Comparison of ENCODE assay signal across 1 cellular context in the genomic region with DNA sequence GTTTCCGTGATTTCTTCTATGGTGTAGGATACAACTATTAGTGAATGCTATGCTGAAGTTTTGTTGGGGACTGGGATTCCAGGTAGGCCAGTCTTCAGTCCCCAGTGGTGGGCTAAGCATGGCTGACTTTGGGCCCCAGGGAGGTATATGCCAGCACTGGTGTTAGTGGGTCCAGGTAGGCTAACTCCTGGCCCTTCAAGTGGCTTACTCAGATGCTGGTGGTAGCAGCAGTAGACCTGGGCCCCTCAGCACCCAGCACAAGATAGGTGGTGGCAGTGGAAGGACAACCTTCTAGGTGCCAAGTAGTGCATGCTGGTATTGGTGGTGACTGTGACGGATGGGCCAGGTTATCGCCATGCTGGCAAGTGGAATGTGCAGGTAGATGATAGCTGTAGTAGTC.
TF ChIP-seq lines count a peak whose summit lies in the region.

No MANE protein-coding gene starts in this region.

TF ChIP-seq in H1, 55 proteins besides CTCF, POLR2A, EP300 and RAD21 (continued from another document):
- TF ChIP-seq CHD1 (IDR thresholded peaks at IDR 0.05; ENCODE audit: low read depth, low read length) = no peak
- no peak for TF ChIP-seq BACH1 (IDR thresholded peaks at IDR 0.05; ENCODE audit: low read length)
- no peak for TF ChIP-seq GABPA (IDR thresholded peaks at IDR 0.05; ENCODE audit: borderline replicate concordance, insufficient read depth, low read length)
- no peak for TF ChIP-seq CEBPB (IDR thresholded peaks at IDR 0.05; ENCODE audit: low read depth, low read length)
- no peak for TF ChIP-seq YY1 (IDR thresholded peaks at IDR 0.05; ENCODE audit: low read depth, low read length)
- TF ChIP-seq, protein P1, sequence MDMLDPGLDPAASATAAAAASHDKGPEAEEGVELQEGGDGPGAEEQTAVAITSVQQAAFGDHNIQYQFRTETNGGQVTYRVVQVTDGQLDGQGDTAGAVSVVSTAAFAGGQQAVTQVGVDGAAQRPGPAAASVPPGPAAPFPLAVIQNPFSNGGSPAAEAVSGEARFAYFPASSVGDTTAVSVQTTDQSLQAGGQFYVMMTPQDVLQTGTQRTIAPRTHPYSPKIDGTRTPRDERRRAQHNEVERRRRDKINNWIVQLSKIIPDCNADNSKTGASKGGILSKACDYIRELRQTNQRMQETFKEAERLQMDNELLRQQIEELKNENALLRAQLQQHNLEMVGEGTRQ (IDR thresholded peaks at IDR 0.05; ENCODE audit: low read length) = no peak
- TF ChIP-seq NANOG (IDR thresholded peaks at IDR 0.05; ENCODE audit: insufficient read depth, low read depth, low read length, poor library complexity, severe bottlenecking) = no peak
- TF ChIP-seq, protein P2, sequence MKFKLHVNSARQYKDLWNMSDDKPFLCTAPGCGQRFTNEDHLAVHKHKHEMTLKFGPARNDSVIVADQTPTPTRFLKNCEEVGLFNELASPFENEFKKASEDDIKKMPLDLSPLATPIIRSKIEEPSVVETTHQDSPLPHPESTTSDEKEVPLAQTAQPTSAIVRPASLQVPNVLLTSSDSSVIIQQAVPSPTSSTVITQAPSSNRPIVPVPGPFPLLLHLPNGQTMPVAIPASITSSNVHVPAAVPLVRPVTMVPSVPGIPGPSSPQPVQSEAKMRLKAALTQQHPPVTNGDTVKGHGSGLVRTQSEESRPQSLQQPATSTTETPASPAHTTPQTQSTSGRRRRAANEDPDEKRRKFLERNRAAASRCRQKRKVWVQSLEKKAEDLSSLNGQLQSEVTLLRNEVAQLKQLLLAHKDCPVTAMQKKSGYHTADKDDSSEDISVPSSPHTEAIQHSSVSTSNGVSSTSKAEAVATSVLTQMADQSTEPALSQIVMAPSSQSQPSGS (IDR thresholded peaks at IDR 0.05; ENCODE audit: low read length) = no peak
- TF ChIP-seq SAP30 (IDR thresholded peaks at IDR 0.05; ENCODE audit: insufficient read depth, insufficient replicate concordance, low read length) = no peak
- no peak for TF ChIP-seq TAF7 (optimal IDR thresholded peaks at IDR 0.05; ENCODE audit: borderline replicate concordance, low read depth, low read length)
- TF ChIP-seq FOSL1 (IDR thresholded peaks at IDR 0.05; ENCODE audit: insufficient read depth, low read depth, low read length) = no peak
- no peak for TF ChIP-seq SRF (IDR thresholded peaks at IDR 0.05; ENCODE audit: low read depth, low read length)
